15 cellular contexts compared by ENCODE assay signal in the genomic region with DNA sequence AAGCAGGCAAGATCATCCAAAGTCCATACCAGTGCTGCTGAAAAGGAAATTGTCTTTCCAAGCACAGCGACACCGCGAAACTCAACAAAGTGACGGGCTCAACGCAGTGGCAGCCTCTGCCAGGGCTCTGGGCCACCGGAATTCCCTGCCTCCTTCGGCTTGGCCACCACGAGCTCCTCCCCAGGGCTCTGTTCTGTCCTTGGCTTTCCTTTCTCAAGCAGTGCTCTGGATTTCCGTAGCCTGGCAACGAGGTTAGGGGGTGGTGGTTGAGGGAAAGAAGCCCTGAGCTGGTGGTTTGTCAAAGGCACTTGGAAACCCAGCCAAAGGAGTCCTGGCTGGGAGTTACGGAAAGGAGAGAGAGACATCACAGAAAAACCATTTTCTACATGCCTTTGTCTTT. TPM values are rescaled to one million over a fixed set of nuclear protein-coding genes. Genes with fewer than 3 reads are reported as not detected.
A peak's percentile ranks its signal among the peaks of the same experiment; 100 is the strongest.
DNase-seq lines count a peak whose midpoint lies in the region; ATAC-seq and FAIRE-seq lines count a peak whose summit lies in the region.
"Had no signal": no experiment of that assay in that cellular context is flagged by ENCODE, and none has a peak within 500 bp of the region (broad histone marks: within the 10 kb centered on the region; RNA-seq: fewer than 3 reads in every experiment).

No MANE protein-coding gene starts in this region.

- FAIRE-seq in G401.6 (lab: Jason Lieb, UNC), result peak; percentile 98

- H3K4me2 ChIP-seq in skeletal muscle satellite cell (ENCODE audit: low read length), result peak overlapping the region; percentile 67

- no peaks in the 10 kb centered on the region for H3K9me3 ChIP-seq in skeletal muscle satellite cell (replicated peaks; ENCODE audit: low read length)
- H3K9me3 ChIP-seq: stomach had no signal

- peaks cover 36% of the 10 kb centered on the region for H3K27me3 ChIP-seq in skeletal muscle satellite cell (ENCODE audit: control insufficient read depth, insufficient read depth, low read length)

- no peak overlapping the region for H3K4me3 ChIP-seq in skeletal muscle satellite cell (ENCODE audit: low read length)
- H3K4me3 ChIP-seq: stomach had no signal

- no peak overlapping the region for H3K9ac ChIP-seq in skeletal muscle satellite cell (ENCODE audit: low read depth, low read length)

- no peaks in the 10 kb centered on the region for H3K36me3 ChIP-seq in skeletal muscle satellite cell (ENCODE audit: insufficient read depth, low read length)
- H3K36me3 ChIP-seq: stomach had no signal

- peaks cover 5% of the 10 kb centered on the region for H3K4me1 ChIP-seq in skeletal muscle satellite cell (ENCODE audit: control insufficient read depth, insufficient read depth, low read length)

- no peak for ATAC-seq in HG03097 (IDR thresholded peaks at IDR 0.05; ENCODE audit: low FRiP score, unreplicated experiment)

- DNase-seq in amygdala (lab: John Stamatoyannopoulos, UW), result peak in 50 of 56 donors; percentile 28 to 89 (median 66)
- DNase-seq in hippocampal formation (lab: John Stamatoyannopoulos, UW), result peak; percentile 60 to 68
- no peak for DNase-seq in stimulated activated CD4-positive, alpha-beta T cell treated with anti-CD3 and anti-CD28 coated beads, Interleukin-4, amount 100 ng/mL, for 1 hour
- DNase-seq in GDM1 (lab: John Stamatoyannopoulos, UW), result no peak
- no peak for DNase-seq in UCSD-AML1 (lab: John Stamatoyannopoulos, UW; ENCODE audit: unreplicated experiment)
- DNase-seq: CD8-positive, alpha-beta memory T cell; endodermal cell; NCI-H510A treated with DMSO at 0.1 percent for 48 hours; SIG-M5; stimulated activated CD4-positive, alpha-beta T cell treated with anti-CD3 and anti-CD28 coated beads, Interleukin-4, amount 100 ng/mL, for 4 hours; stomach had no signal

RNA-seq across cellular contexts. Expression of gene PRR18, which starts 31.2 kb away (rescaled TPM):
- total RNA-seq in skeletal muscle satellite cell (2012; rRNA removed), result not detected in 2 replicates
- total RNA-seq: pulmonary artery endothelial cell had no signal

Comparison
In these comparisons a context has a peak if more than half of its experiments do, and no peak if none do; other contexts are left out.
1. DNase-seq: peak in amygdala (50 of 56) and hippocampal formation (2 of 2); none in stimulated activated CD4-positive, alpha-beta T cell treated with anti-CD3 and anti-CD28 coated beads, Interleukin-4, amount 100 ng/mL, for 1 hour (single experiment), GDM1 (single experiment) and UCSD-AML1 (single experiment).